8 cellular contexts compared by ENCODE assay signal in the genomic region with DNA sequence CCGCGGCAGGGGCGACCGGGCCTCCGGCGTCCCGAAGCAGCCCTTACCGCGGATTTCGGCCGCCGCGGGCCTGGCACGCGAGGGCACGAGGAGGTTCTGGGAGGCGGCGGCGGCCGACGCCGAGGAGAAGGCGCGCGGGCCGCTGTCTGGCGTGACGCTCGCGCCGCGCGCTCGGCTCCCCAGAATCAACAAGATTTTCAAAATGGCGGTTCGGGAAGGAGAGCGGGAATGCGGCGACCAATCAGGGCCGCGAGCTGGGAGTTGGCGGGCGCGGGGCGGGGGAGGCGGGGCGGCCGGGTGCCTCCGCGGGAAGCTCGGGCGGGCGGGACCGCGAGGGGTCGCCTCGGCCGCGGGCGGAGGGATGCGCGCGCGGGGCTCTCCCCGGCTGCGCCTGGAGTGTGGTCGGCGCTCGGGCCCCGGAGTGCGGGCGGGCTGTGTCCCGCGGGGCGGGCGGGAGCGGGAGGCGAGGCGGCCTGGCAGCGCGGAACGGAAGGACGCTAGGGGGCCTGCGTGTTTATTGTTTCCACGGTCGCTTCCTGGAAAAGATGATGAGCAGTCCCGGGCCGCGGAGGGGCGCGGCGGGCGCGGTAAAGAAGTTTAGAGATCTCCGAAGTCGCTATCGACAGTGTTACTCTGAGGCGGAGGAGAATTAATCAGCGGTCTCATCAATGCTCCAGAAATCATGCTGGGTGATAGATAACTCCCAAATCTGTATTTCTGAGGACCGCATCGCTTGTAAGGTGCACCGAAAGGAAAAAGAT. TPM values are rescaled to one million over a fixed set of nuclear protein-coding genes. Genes with fewer than 3 reads are reported as not detected.
DNase-seq lines count a peak whose midpoint lies in the region; TF ChIP-seq lines count a peak whose summit lies in the region.

A gene with protein sequence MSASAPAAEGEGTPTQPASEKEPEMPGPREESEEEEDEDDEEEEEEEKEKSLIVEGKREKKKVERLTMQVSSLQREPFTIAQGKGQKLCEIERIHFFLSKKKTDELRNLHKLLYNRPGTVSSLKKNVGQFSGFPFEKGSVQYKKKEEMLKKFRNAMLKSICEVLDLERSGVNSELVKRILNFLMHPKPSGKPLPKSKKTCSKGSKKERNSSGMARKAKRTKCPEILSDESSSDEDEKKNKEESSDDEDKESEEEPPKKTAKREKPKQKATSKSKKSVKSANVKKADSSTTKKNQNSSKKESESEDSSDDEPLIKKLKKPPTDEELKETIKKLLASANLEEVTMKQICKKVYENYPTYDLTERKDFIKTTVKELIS (minus strand): TSS at position 193 of the 761 bp plus-strand sequence. CDS start 543 bp downstream, outside the sequence.

- H3K79me2 ChIP-seq in Loucy (ENCODE audit: insufficient read depth, low read length): peaks cover 55% of the 10 kb centered on the region

- no peaks in the 10 kb centered on the region for H3K27me3 Mint-ChIP-seq in nephron progenitor cell (ENCODE audit: low read depth, poor library complexity)
- H3K27me3 Mint-ChIP-seq in stimulated activated naive CD8-positive, alpha-beta T cell treated with anti-CD3 and anti-CD28 coated beads, Interleukin-15, Interleukin-2, amounts not matched to agents 100 ng/mL and 50 ng/mL, for 24 hours: no peaks in the 10 kb centered on the region

- no peaks in the 10 kb centered on the region for H3F3A ChIP-seq in Loucy (ENCODE audit: low read depth)

- peaks cover 51% of the 10 kb centered on the region for H3K4me1 Mint-ChIP-seq in nephron progenitor cell
- H3K4me1 Mint-ChIP-seq in stimulated activated naive CD8-positive, alpha-beta T cell treated with anti-CD3 and anti-CD28 coated beads, Interleukin-15, Interleukin-2, amounts not matched to agents 100 ng/mL and 50 ng/mL, for 24 hours (ENCODE audit: low read depth): peaks cover 50% of the 10 kb centered on the region

- 0 out of 2 replicates have a peak, but pooled peaks cover 1% of the 10 kb centered on the region for H3K36me3 ChIP-seq in Loucy (ENCODE audit: insufficient read depth, low read length)

- H2AFZ ChIP-seq in Loucy (ENCODE audit: low read length): peak within 1 kb of the TSS; percentile 81

- H3K9me3 ChIP-seq in Loucy (ENCODE audit: insufficient read depth, low read depth, low read length): no peaks in the 10 kb centered on the region; the same call in 1 of the 2 replicates

- peak within 1 kb of the TSS; percentile 97 for H3K4me3 Mint-ChIP-seq in nephron progenitor cell
- H3K4me3 Mint-ChIP-seq in stimulated activated naive CD8-positive, alpha-beta T cell treated with anti-CD3 and anti-CD28 coated beads, Interleukin-15, Interleukin-2, amounts not matched to agents 100 ng/mL and 50 ng/mL, for 24 hours: peak within 1 kb of the TSS; percentile 98

- H3K9me3 Mint-ChIP-seq in nephron progenitor cell: no peaks in the 10 kb centered on the region
- peaks cover 4% of the 10 kb centered on the region for H3K9me3 Mint-ChIP-seq in stimulated activated naive CD8-positive, alpha-beta T cell treated with anti-CD3 and anti-CD28 coated beads, Interleukin-15, Interleukin-2, amounts not matched to agents 100 ng/mL and 50 ng/mL, for 24 hours

- peaks cover 57% of the 10 kb centered on the region for H3K4me1 ChIP-seq in Loucy (ENCODE audit: insufficient read depth, low read length, poor library complexity, severe bottlenecking)

- H3K36me3 Mint-ChIP-seq in nephron progenitor cell (ENCODE audit: low read depth): peaks cover 28% of the 10 kb centered on the region
- peaks cover 45% of the 10 kb centered on the region for H3K36me3 Mint-ChIP-seq in stimulated activated naive CD8-positive, alpha-beta T cell treated with anti-CD3 and anti-CD28 coated beads, Interleukin-15, Interleukin-2, amounts not matched to agents 100 ng/mL and 50 ng/mL, for 24 hours (ENCODE audit: low read depth)

- no peaks in the 10 kb centered on the region for H3K9me2 ChIP-seq in Loucy (replicated peaks; ENCODE audit: low read depth, low read length)

- H3K4me3 ChIP-seq in Loucy (ENCODE audit: low read length, poor library complexity, severe bottlenecking): peak within 1 kb of the TSS; percentile 86

- H3K4me2 ChIP-seq in Loucy (ENCODE audit: low read depth, low read length, poor library complexity, severe bottlenecking): peak within 1 kb of the TSS; percentile 86

- peak within 1 kb of the TSS; percentile 97 for H3K9ac ChIP-seq in Loucy (ENCODE audit: low read depth, low read length, poor library complexity, severe bottlenecking)

- peak; percentile 55 for TF ChIP-seq POLR2A in Raji (IDR thresholded peaks at IDR 0.05; ENCODE audit: insufficient read depth, low read depth, low read length)

- DNase-seq in EL (peak; percentile 89), H4 (ENCODE audit: low spot score) (peak; percentile 73), fibroblast of the conjunctiva (ENCODE audit: low read depth) (peak; percentile 61), nephron progenitor cell (peak; percentile 92)
- DNase-seq in activated effector memory CD4-positive, alpha-beta T cell treated with Interleukin-2 at 50 U/mL for 16 hours: peak; percentile 76

- TF ChIP-seq CTCF in Loucy (conservative IDR thresholded peaks at IDR 0.05; ENCODE audit: low read length): peak; percentile 45; the same call in 1 of the 2 replicates
- peak; percentile 26 for TF ChIP-seq CTCF in nephron progenitor cell (IDR thresholded peaks at IDR 0.05)

- H3K27me3 ChIP-seq in Loucy (ENCODE audit: insufficient read depth, low read length, poor library complexity, severe bottlenecking): peaks cover 28% of the 10 kb centered on the region

- peaks cover 42% of the 10 kb centered on the region for H4K20me1 ChIP-seq in Loucy (ENCODE audit: insufficient read depth, low read length, poor library complexity, severe bottlenecking)

- peak within 1 kb of the TSS; percentile 95 for H3K27ac Mint-ChIP-seq in nephron progenitor cell
- peak within 1 kb of the TSS; percentile 96 for H3K27ac Mint-ChIP-seq in stimulated activated naive CD8-positive, alpha-beta T cell treated with anti-CD3 and anti-CD28 coated beads, Interleukin-15, Interleukin-2, amounts not matched to agents 100 ng/mL and 50 ng/mL, for 24 hours

RNA-seq across cellular contexts. Expression of the gene that starts here (rescaled TPM):
- 123 and 141 TPM in 2 replicates for total RNA-seq in H4 (2014; rRNA removed; shearing (Covaris generic))

Comparison
In these comparisons a context has a peak if more than half of its experiments do, and no peak if none do; other contexts are left out.
1. Peak in every context shown above with its lines: DNase-seq and H3K4me3 ChIP-seq.